ENCODE assay signal across 10 cellular contexts in the genomic region with DNA sequence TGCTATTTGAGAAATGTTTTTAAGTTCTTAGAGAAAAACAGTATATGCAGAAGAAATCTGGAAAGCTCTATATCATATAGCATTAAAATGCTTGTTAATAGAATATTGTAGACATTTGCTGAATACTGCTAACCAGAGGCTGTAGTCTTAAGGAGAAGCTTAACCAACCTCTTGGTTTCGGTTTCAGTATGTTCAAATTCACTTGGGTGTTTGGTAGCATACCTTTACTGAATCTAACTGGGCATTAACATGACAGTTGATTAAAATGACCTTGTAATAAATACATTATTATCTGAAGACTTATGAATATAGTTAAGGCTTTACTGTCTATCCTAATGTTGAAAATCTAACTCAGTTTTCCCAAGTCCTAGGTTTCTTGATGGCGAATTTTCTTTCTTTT. TPM values are rescaled to one million over a fixed set of nuclear protein-coding genes. Genes with fewer than 3 reads are reported as not detected.
DNase-seq lines count a peak whose midpoint lies in the region; ATAC-seq, FAIRE-seq and TF ChIP-seq lines count a peak whose summit lies in the region.
"Had no signal": no experiment of that assay in that cellular context is flagged by ENCODE, and none has a peak within 500 bp of the region (broad histone marks: within the 10 kb centered on the region; RNA-seq: fewer than 3 reads in every experiment).

No MANE protein-coding gene starts in this region.

- H3K4me3 ChIP-seq in thoracic aorta: peak overlapping the region; percentile 10
- H3K4me3 ChIP-seq in pancreas: no peak overlapping the region

- no peaks in the 10 kb centered on the region for H3K9me3 ChIP-seq in thoracic aorta
- no peaks in the 10 kb centered on the region for H3K9me3 ChIP-seq in pancreas

- H3K27ac Mint-ChIP-seq in activated T-cell treated with anti-CD3 and anti-CD28 coated beads, Interleukin-2, amount 50 U/mL, for 24 hours: peak overlapping the region; percentile 87
- no peak overlapping the region for H3K27ac Mint-ChIP-seq in MCF 10A (ENCODE audit: low read depth, unreplicated experiment)

- intact Hi-C loops in MCF 10A (cut with micrococcal nuclease) (no loop called here), pancreas (cut with DNase I) (no loop called here)

- no peaks in the 10 kb centered on the region for H3K9me3 Mint-ChIP-seq in activated T-cell treated with anti-CD3 and anti-CD28 coated beads, Interleukin-2, amount 50 U/mL, for 24 hours
- no peaks in the 10 kb centered on the region for H3K9me3 Mint-ChIP-seq in MCF 10A (ENCODE audit: unreplicated experiment)

- BruUV-seq in MCF 10A (replicated peaks; lab: Mats Ljungman, UMichigan): no TSS peak

- TF ChIP-seq CTCF in MCF 10A (IDR thresholded peaks at IDR 0.05; ENCODE audit: unreplicated experiment) (no peak), thoracic aorta (IDR thresholded peaks at IDR 0.05) (no peak), pancreas (IDR thresholded peaks at IDR 0.05) (no peak)

- H3K4me1 ChIP-seq in thoracic aorta (ENCODE audit: control insufficient read depth in 1 of 2, low read depth in 2 of 2) (peaks cover 25 to 34% of the 10 kb centered on the region in 2 donors), pancreas (peaks cover 0 to 32% (median 23%) of the 10 kb centered on the region in 3 donors)

- peaks cover 94% of the 10 kb centered on the region for H3K36me3 Mint-ChIP-seq in activated T-cell treated with anti-CD3 and anti-CD28 coated beads, Interleukin-2, amount 50 U/mL, for 24 hours (ENCODE audit: low read depth)
- H3K36me3 Mint-ChIP-seq in MCF 10A (ENCODE audit: insufficient read depth, unreplicated experiment): peaks cover 86% of the 10 kb centered on the region

- no peak for DNase-seq in activated T-cell treated with anti-CD3 and anti-CD28 coated beads, Interleukin-2, amount 50 U/mL, for 24 hours
- DNase-seq in activated T-cell treated with anti-CD3 and anti-CD28 coated beads, Interleukin-2, amount 50 U/mL, for 1 hour: no peak
- DNase-seq in MCF 10A (ENCODE audit: unreplicated experiment) (no peak), thoracic aorta (ENCODE audit: low spot score) (no peak), NCI-H187 (lab: John Stamatoyannopoulos, UW) (no peak), pancreas (no peak)
- DNase-seq in activated CD4-positive, CD25-positive, alpha-beta regulatory T cell treated with anti-CD3 and anti-CD28 coated beads, Interleukin-2, amount 50 U/mL, for 72 hours: no peak

- ATAC-seq in HG03354 (IDR thresholded peaks at IDR 0.05; ENCODE audit: poor library complexity, severe bottlenecking, unreplicated experiment) (peak; percentile 54), thoracic aorta (ENCODE audit: insufficient number of reproducible peaks, low FRiP score, low read depth) (no peak), pancreas (no peak)

- no peaks in the 10 kb centered on the region for H3K27me3 Mint-ChIP-seq in activated T-cell treated with anti-CD3 and anti-CD28 coated beads, Interleukin-2, amount 50 U/mL, for 24 hours
- H3K27me3 Mint-ChIP-seq in MCF 10A (ENCODE audit: insufficient read depth, unreplicated experiment): no peaks in the 10 kb centered on the region

- peaks cover 62% of the 10 kb centered on the region for H3K4me1 Mint-ChIP-seq in activated T-cell treated with anti-CD3 and anti-CD28 coated beads, Interleukin-2, amount 50 U/mL, for 24 hours (ENCODE audit: low read depth)
- peaks cover 14% of the 10 kb centered on the region for H3K4me1 Mint-ChIP-seq in MCF 10A (ENCODE audit: insufficient read depth, unreplicated experiment)

- 88 to 92% methylated on average over 2 of the region's 2 CpGs for WGBS in pancreas, 2 donors

- FAIRE-seq in pancreas (lab: Jason Lieb, UNC): no peak
- FAIRE-seq: colon had no signal

- CTCF ChIA-PET in MCF 10A (lab: Yijun Ruan, JAX): interaction anchor here (0.6 to 1.5 kb wide), 5 partner anchors 33 to 303 kb away, joined by 3 to 4 read pairs (median 3); a partner anchor contains a TSS

- H3K27me3 ChIP-seq in thoracic aorta (replicated peaks; ENCODE audit: insufficient read depth): no peaks in the 10 kb centered on the region
- no peaks in the 10 kb centered on the region for H3K27me3 ChIP-seq in pancreas

- H3K36me3 ChIP-seq in thoracic aorta (peaks cover 24% of the 10 kb centered on the region), pancreas (peaks cover 0 to 29% (median 22%) of the 10 kb centered on the region in 3 donors)

- POLR2A ChIA-PET in MCF 10A (lab: Yijun Ruan, JAX): interaction anchor here (0.8 to 1.6 kb wide), 9 partner anchors 10 to 129 kb away, joined by 3 to 5 read pairs (median 3); a partner anchor contains a TSS

- H3K4me3 Mint-ChIP-seq in activated T-cell treated with anti-CD3 and anti-CD28 coated beads, Interleukin-2, amount 50 U/mL, for 24 hours: peak overlapping the region; percentile 100
- peak overlapping the region; percentile 98 for H3K4me3 Mint-ChIP-seq in MCF 10A (ENCODE audit: unreplicated experiment)

- no peak overlapping the region for H3K27ac ChIP-seq in thoracic aorta
- no peak overlapping the region for H3K27ac ChIP-seq in pancreas
- H3K27ac ChIP-seq: C4-2B had no signal

RNA-seq across cellular contexts. Expression of a gene that starts 5.4 kb away (rescaled TPM):
- total RNA-seq in MCF 10A (2022) (57.5 and 61.4 TPM in 2 replicates), thoracic aorta (100 to 1,000 TPM in 1 of 2 donors, 10 to 100 TPM in 1; 73.4 to 114 TPM), pancreas (10 to 100 TPM; 18.4 to 34.3 (median 25.3) TPM)
- 10 to 100 TPM; 23.5 to 31.2 TPM for polyA plus RNA-seq in pancreas

RNA-seq across cellular contexts. Expression of a gene that starts 31.1 kb away (rescaled TPM):
- total RNA-seq in MCF 10A (2022) (8.6 and 13.5 TPM in 2 replicates), thoracic aorta (10 to 100 TPM; 11.6 to 25.6 TPM), pancreas (1 to 10 TPM; 4.1 to 8.1 (median 5.3) TPM)
- polyA plus RNA-seq in pancreas: 1 to 10 TPM; 3.5 to 5.4 TPM
